In the genomic region with DNA sequence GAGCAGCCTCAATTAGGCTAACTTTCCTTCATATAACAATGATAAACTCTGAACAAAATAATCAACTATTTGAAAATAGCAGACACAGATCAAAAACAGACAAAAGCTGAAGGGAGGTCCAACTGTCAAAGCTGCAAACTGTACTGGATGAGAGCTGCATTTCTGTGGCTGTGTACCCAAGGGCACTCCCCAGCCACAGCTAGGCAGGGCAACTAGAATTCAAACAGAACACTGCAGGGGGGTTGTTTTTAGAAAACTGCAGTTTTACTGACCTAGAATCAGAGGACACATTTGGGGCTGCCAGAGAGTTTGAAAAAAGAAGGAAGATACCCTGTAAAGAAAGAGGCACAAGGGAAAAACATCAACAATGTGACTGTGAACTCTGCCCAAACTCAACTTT, we compare ENCODE assay signal across 24 cellular contexts. TPM values are rescaled to one million over a fixed set of nuclear protein-coding genes. Genes with fewer than 3 reads are reported as not detected.
A peak's percentile ranks its signal among the peaks of the same experiment; 100 is the strongest.
DNase-seq lines count a peak whose midpoint lies in the region; ATAC-seq and TF ChIP-seq lines count a peak whose summit lies in the region.
"Had no signal": no experiment of that assay in that cellular context is flagged by ENCODE, and none has a peak within 500 bp of the region (broad histone marks: within the 10 kb centered on the region; RNA-seq: fewer than 3 reads in every experiment).

No MANE protein-coding gene starts in this region.

- H3K4me1 Mint-ChIP-seq in HFFc6 (ENCODE audit: low read depth) (peaks cover 33% of the 10 kb centered on the region), chondrocyte (ENCODE audit: low read depth) (peaks cover 47% of the 10 kb centered on the region), osteocyte (ENCODE audit: unreplicated experiment) (peaks cover 47% of the 10 kb centered on the region)

- H3F3A ChIP-seq in SK-N-SH (replicated peaks; ENCODE audit: insufficient read depth), result no peaks in the 10 kb centered on the region

- H3K27ac Mint-ChIP-seq in HFFc6 (peak overlapping the region; percentile 35; the same call in 1 of the 2 replicates), chondrocyte (ENCODE audit: unreplicated experiment) (peak overlapping the region; percentile 78), osteocyte (ENCODE audit: unreplicated experiment) (peak overlapping the region; percentile 82)
- H3K27ac Mint-ChIP-seq: activated CD8-positive, alpha-beta T cell treated with anti-CD3 and anti-CD28 coated beads for 36 hours had no signal

- no peaks in the 10 kb centered on the region for H3K9me2 ChIP-seq in SK-N-SH

- H3K4me2 ChIP-seq in SK-N-SH, result no peak overlapping the region
- H3K4me2 ChIP-seq: BLaER1 treated with 17β-estradiol and CSF1 and Interleukin-3, amounts not matched to agents 10 nM and 100 nM; smooth muscle cell had no signal

- no peak overlapping the region for H3K9ac ChIP-seq in SK-N-SH
- H3K9ac ChIP-seq: BLaER1 treated with 17β-estradiol and CSF1 and Interleukin-3, amounts not matched to agents 10 nM and 100 nM had no signal

- no peak overlapping the region for H3K4me3 ChIP-seq in SK-N-SH (ENCODE audit: low read depth in 2 of 2, low read length in 1 of 2)
- H3K4me3 ChIP-seq: BLaER1 treated with 17β-estradiol and CSF1 and Interleukin-3, amounts not matched to agents 10 nM and 100 nM; colonic mucosa; mucosa of descending colon; smooth muscle cell; tibial artery had no signal

- peaks cover 6 to 14% of the 10 kb centered on the region in 2 experiments for H3K36me3 ChIP-seq in SK-N-SH (replicated peaks in 1 of 2; ENCODE audit: control insufficient read depth in 1 of 2, insufficient read depth in 2 of 2, low read length in 1 of 2)
- H3K36me3 ChIP-seq: colonic mucosa had no signal

- peaks cover 14% of the 10 kb centered on the region for H4K20me1 ChIP-seq in SK-N-SH (ENCODE audit: insufficient read depth)

- H3K79me2 ChIP-seq in SK-N-SH (ENCODE audit: insufficient read depth), result peaks cover 59% of the 10 kb centered on the region

- H3K4me1 ChIP-seq in SK-N-SH (ENCODE audit: control insufficient read depth in 1 of 2, insufficient read depth in 2 of 2, low read depth in 1 of 2, low read length in 1 of 2), result peaks cover 0 to 8% of the 10 kb centered on the region in 2 experiments; a peak in 2 of 4 replicates
- H3K4me1 ChIP-seq: BLaER1 treated with 17β-estradiol and CSF1 and Interleukin-3, amounts not matched to agents 10 nM and 100 nM; colonic mucosa; tibial artery had no signal

- TF ChIP-seq RAD21 in SK-N-SH (IDR thresholded peaks at IDR 0.05; ENCODE audit: low read length), result no peak

- H3K9me3 Mint-ChIP-seq in HFFc6 (no peaks in the 10 kb centered on the region), chondrocyte (ENCODE audit: low read depth) (no peaks in the 10 kb centered on the region), osteocyte (ENCODE audit: unreplicated experiment) (no peaks in the 10 kb centered on the region)
- H3K9me3 Mint-ChIP-seq: activated CD8-positive, alpha-beta T cell treated with anti-CD3 and anti-CD28 coated beads for 36 hours had no signal

- peaks cover 4% of the 10 kb centered on the region; the same call in 1 of the 2 replicates for H3K36me3 Mint-ChIP-seq in HFFc6 (ENCODE audit: low read depth)
- H3K36me3 Mint-ChIP-seq in chondrocyte (ENCODE audit: low read depth), result peaks cover 4% of the 10 kb centered on the region
- peaks cover 6% of the 10 kb centered on the region for H3K36me3 Mint-ChIP-seq in osteocyte (ENCODE audit: unreplicated experiment)

- no peaks in the 10 kb centered on the region for H3K27me3 ChIP-seq in SK-N-SH (ENCODE audit: insufficient read depth)
- H3K27me3 ChIP-seq: BLaER1 treated with 17β-estradiol and CSF1 and Interleukin-3, amounts not matched to agents 10 nM and 100 nM; colonic mucosa; foreskin keratinocyte; tibial artery had no signal

- TF ChIP-seq EP300 in SK-N-SH (IDR thresholded peaks at IDR 0.05; ENCODE audit: borderline replicate concordance in 1 of 2, low read depth in 1 of 2, low read length in 1 of 2), result no peak

- no peaks in the 10 kb centered on the region for H3K9me3 ChIP-seq in SK-N-SH
- H3K9me3 ChIP-seq: BLaER1 treated with 17β-estradiol and CSF1 and Interleukin-3, amounts not matched to agents 10 nM and 100 nM; colonic mucosa; mucosa of descending colon; tibial artery had no signal

- no peak overlapping the region; a peak in 1 of 4 replicates for H3K27ac ChIP-seq in SK-N-SH (ENCODE audit: low read depth in 2 of 2, low read length in 1 of 2)
- H3K27ac ChIP-seq: 22Rv1; BLaER1 treated with 17β-estradiol and CSF1 and Interleukin-3, amounts not matched to agents 10 nM and 100 nM; colonic mucosa; foreskin keratinocyte; tibial artery had no signal

- DNase-seq in SK-N-SH, result no peak
- no peak for DNase-seq in HFFc6
- no peak for DNase-seq in chondrocyte (ENCODE audit: low spot score)
- DNase-seq in osteocyte (ENCODE audit: extremely low spot score, unreplicated experiment), result no peak
- no peak for DNase-seq in NCI-H187 (lab: John Stamatoyannopoulos, UW)
- no peak for DNase-seq in stimulated activated CD4-positive, alpha-beta T cell treated with anti-CD3 and anti-CD28 coated beads, Interleukin-2, amount 100 ng/mL, for 48 hours
- DNase-seq: activated CD8-positive, alpha-beta T cell treated with anti-CD3 and anti-CD28 coated beads for 36 hours; aorta; colonic mucosa; DMS53; foreskin keratinocyte; HCEC 1CT; mucosa of descending colon; NCI-H1436; NCI-H226; NK-92 treated with Interleukin-12 subunit alpha and Interleukin-12 subunit beta, amount 100 ng/mL, for 24 hours; RPMI8226; SW 1271; tibial artery had no signal

- no peak for TF ChIP-seq CTCF in SK-N-SH (IDR thresholded peaks at IDR 0.05)
- no peak for TF ChIP-seq CTCF in HFFc6 (IDR thresholded peaks at IDR 0.05)
- no peak for TF ChIP-seq CTCF in chondrocyte (IDR thresholded peaks at IDR 0.05)
- no peak for TF ChIP-seq CTCF in osteocyte (IDR thresholded peaks at IDR 0.05)

- CTCF ChIA-PET in SK-N-SH (lab: Yijun Ruan, JAX), result interaction anchor here (0.8 to 0.9 kb wide), 2 partner anchors 9 to 15 kb away, joined by 3 read pairs; no protein-coding TSS in a partner anchor

- H3K4me3 Mint-ChIP-seq in HFFc6 (no peak overlapping the region), chondrocyte (ENCODE audit: unreplicated experiment) (no peak overlapping the region), osteocyte (ENCODE audit: unreplicated experiment) (no peak overlapping the region)
- H3K4me3 Mint-ChIP-seq: activated CD8-positive, alpha-beta T cell treated with anti-CD3 and anti-CD28 coated beads for 36 hours had no signal

- H2AFZ ChIP-seq in SK-N-SH (ENCODE audit: low read depth), result no peak overlapping the region

- no peaks in the 10 kb centered on the region for H3K27me3 Mint-ChIP-seq in HFFc6 (ENCODE audit: insufficient read depth)
- no peaks in the 10 kb centered on the region for H3K27me3 Mint-ChIP-seq in chondrocyte (ENCODE audit: low read depth)
- H3K27me3 Mint-ChIP-seq in osteocyte (ENCODE audit: unreplicated experiment), result no peaks in the 10 kb centered on the region
- H3K27me3 Mint-ChIP-seq: activated CD8-positive, alpha-beta T cell treated with anti-CD3 and anti-CD28 coated beads for 36 hours had no signal

- POLR2A ChIA-PET in SK-N-SH (lab: Yijun Ruan, JAX), result no interaction called here

- peak; percentile 44; the same call in 2 of the 3 replicates for ATAC-seq in SK-N-SH treated with all-trans-retinoic acid at 6 μM for 48 hours
- ATAC-seq in esophagus mucosa, result no peak
- ATAC-seq: activated CD8-positive, alpha-beta T cell treated with anti-CD3 and anti-CD28 coated beads for 36 hours; foreskin keratinocyte; mucosa of descending colon had no signal

TF ChIP-seq in SK-N-SH treated with all-trans-retinoic acid at 6 μM for 48 hours, 23 proteins besides CTCF, POLR2A, EP300 and RAD21 (continues in another document):
- TF ChIP-seq OSR1 (CRISPR knock-in tag; IDR thresholded peaks at IDR 0.05), result no peak
- no peak for TF ChIP-seq ZFP3 (CRISPR knock-in tag; IDR thresholded peaks at IDR 0.05)
- TF ChIP-seq, protein P1, sequence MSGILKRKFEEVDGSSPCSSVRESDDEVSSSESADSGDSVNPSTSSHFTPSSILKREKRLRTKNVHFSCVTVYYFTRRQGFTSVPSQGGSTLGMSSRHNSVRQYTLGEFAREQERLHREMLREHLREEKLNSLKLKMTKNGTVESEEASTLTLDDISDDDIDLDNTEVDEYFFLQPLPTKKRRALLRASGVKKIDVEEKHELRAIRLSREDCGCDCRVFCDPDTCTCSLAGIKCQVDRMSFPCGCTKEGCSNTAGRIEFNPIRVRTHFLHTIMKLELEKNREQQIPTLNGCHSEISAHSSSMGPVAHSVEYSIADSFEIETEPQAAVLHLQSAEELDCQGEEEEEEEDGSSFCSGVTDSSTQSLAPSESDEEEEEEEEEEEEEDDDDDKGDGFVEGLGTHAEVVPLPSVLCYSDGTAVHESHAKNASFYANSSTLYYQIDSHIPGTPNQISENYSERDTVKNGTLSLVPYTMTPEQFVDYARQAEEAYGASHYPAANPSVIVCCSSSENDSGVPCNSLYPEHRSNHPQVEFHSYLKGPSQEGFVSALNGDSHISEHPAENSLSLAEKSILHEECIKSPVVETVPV (CRISPR knock-in tag; IDR thresholded peaks at IDR 0.05), result no peak
- TF ChIP-seq RARB (CRISPR knock-in tag; IDR thresholded peaks at IDR 0.05), result no peak
- TF ChIP-seq ZNF70 (CRISPR knock-in tag; IDR thresholded peaks at IDR 0.05), result no peak
- no peak for TF ChIP-seq ISL1 (CRISPR knock-in tag; IDR thresholded peaks at IDR 0.05)

TF ChIP-seq in SK-N-SH, 30 proteins besides CTCF, POLR2A, EP300 and RAD21 (continues in another document):
- TF ChIP-seq FOXJ3 (CRISPR knock-in tag; IDR thresholded peaks at IDR 0.05), result no peak
- no peak for TF ChIP-seq TEAD4 (IDR thresholded peaks at IDR 0.05; ENCODE audit: borderline replicate concordance, insufficient read depth)
- TF ChIP-seq SIN3A (IDR thresholded peaks at IDR 0.05; ENCODE audit: borderline replicate concordance, low read depth, low read length), result no peak
- TF ChIP-seq GABPA (IDR thresholded peaks at IDR 0.05; ENCODE audit: low read depth), result no peak
- no peak for TF ChIP-seq EZH2phosphoT487 (IDR thresholded peaks at IDR 0.05; ENCODE audit: borderline replicate concordance, low read depth)
- no peak for TF ChIP-seq GATA2 (CRISPR knock-in tag; IDR thresholded peaks at IDR 0.05)
- no peak for TF ChIP-seq NFIC (IDR thresholded peaks at IDR 0.05; ENCODE audit: borderline replicate concordance)
- TF ChIP-seq CHD2 (IDR thresholded peaks at IDR 0.05; ENCODE audit: low read length, partially characterized antibody), result no peak
- no peak for TF ChIP-seq POLR2AphosphoS5 (IDR thresholded peaks at IDR 0.05; ENCODE audit: low read depth, low read length)
- no peak for TF ChIP-seq FOSL2 (IDR thresholded peaks at IDR 0.05; ENCODE audit: borderline replicate concordance, low read depth)

RNA-seq across cellular contexts. Expression of a gene that starts 56.8 kb away (rescaled TPM):
- 36.3 and 45.1 TPM in 2 replicates for polyA plus RNA-seq in SK-N-SH (2012; rRNA removed)
- 55.8 and 59.9 TPM in 2 replicates for polyA plus RNA-seq in SK-N-SH (2012; cell fraction: cytosol; rRNA removed)
- 11.6 and 25.2 TPM in 2 replicates for polyA plus RNA-seq in SK-N-SH (2012; cell fraction: nucleus; rRNA removed)
- 100 to 1,000 TPM in 5 of 6 experiments, 10 to 100 TPM in 1; 99.3 to 116 (median 108) TPM for total RNA-seq in HFFc6 (2021; fragmentation: NEBNext Ultra II Directional; extraction: Animal tissue kit (Norgen Biotek cat#: 25700))
- 122 to 151 TPM (median 149 TPM) in 3 replicates for total RNA-seq in chondrocyte
- 145 and 147 TPM in 2 replicates for total RNA-seq in osteocyte
- total RNA-seq in esophagus mucosa, result 87.2 TPM
